In the genomic region with DNA sequence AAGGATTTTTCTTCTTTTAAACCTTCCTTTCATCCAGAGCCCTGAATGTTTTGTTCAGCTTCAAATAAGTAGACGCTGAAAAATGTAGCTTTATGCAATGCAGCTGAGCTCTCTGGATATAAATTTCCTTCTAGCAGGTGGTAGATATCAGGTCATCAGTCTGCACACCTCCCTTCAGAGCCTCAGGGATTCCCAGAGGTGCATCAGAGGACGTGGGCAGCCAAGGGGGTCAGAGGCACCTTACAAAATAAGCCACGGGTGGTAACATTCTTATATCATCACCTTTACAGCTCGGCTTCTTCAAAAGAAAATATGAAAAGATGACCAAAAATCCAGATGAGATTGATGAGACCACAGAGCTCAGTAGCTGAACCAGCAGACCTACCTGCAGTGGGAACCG, we compare ENCODE assay signal across 15 cellular contexts.
"Had no signal": no experiment of that assay in that cellular context is flagged by ENCODE, and none has a peak within 500 bp of the region (broad histone marks: within the 10 kb centered on the region; RNA-seq: fewer than 3 reads in every experiment).

No MANE protein-coding gene starts in this region.

- H3K4me3 Mint-ChIP-seq: type B pancreatic cell had no signal

- H3K27ac Mint-ChIP-seq: type B pancreatic cell had no signal

- H3K4me3 ChIP-seq: colonic mucosa, esophagus squamous epithelium, lung, SJSA1 had no signal

- H3K36me3 ChIP-seq: colonic mucosa, neutrophil had no signal

- H3K27me3 Mint-ChIP-seq: activated T-cell treated with anti-CD3 and anti-CD28 coated beads, Interleukin-2, amount 50 U/mL, for 24 hours; type B pancreatic cell had no signal

- H3K27me3 ChIP-seq: colonic mucosa, esophagus squamous epithelium, neutrophil, SJSA1 had no signal

- ATAC-seq: left cardiac atrium had no signal

- H3K4me1 ChIP-seq: colonic mucosa, esophagus squamous epithelium had no signal

- H3K27ac ChIP-seq: colonic mucosa, esophagus squamous epithelium, neutrophil, SJSA1 had no signal

- H3K9me3 Mint-ChIP-seq: activated T-cell treated with anti-CD3 and anti-CD28 coated beads, Interleukin-2, amount 50 U/mL, for 24 hours; naive thymus-derived CD4-positive, alpha-beta T cell; type B pancreatic cell had no signal

- H3K36me3 Mint-ChIP-seq: type B pancreatic cell had no signal

- DNase-seq: activated gamma-delta T cell; activated T-cell treated with anti-CD3 and anti-CD28 coated beads, Interleukin-2, amount 50 U/mL, for 24 hours; colonic mucosa; esophagus squamous epithelium; foreskin fibroblast; head of caudate nucleus; left cardiac atrium; retina; stimulated activated CD4-positive, alpha-beta T cell treated with anti-CD3 and anti-CD28 coated beads, Interleukin-4, amount 100 ng/mL, for 4 hours; substantia nigra had no signal
